ENCODE assay signal across 8 cellular contexts in the genomic region with DNA sequence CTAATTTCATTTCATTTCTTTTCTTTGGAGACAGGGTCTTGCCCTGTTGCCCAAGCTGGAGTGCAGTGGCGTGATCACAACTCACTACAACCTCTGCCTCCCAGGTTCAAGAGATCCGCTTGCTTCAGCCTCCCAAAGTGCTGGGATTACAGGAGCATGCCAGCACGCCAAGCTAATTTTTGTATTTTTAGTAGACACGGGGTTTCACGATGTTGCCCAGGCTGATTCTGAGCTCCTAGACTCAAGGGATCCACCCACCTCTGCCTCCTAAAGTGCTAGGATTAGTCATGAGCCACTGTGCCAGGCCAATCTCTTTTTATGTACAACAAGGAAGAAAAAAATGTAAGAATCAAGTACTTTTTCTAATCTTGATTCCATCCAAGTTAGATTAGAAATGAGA. TPM values are rescaled to one million over a fixed set of nuclear protein-coding genes. Genes with fewer than 3 reads are reported as not detected.
DNase-seq lines count a peak whose midpoint lies in the region; ATAC-seq and TF ChIP-seq lines count a peak whose summit lies in the region.

No MANE protein-coding gene starts in this region.

- DNase-seq in CD4-positive, CD25-positive, alpha-beta regulatory T cell = no peak
- DNase-seq in PC-9 (peak in 1 of 2 experiments; percentile 34), breast epithelium (ENCODE audit: low spot score in 2 of 2) (no peak), lung (ENCODE audit: low spot score) (peak; percentile 64), tibial nerve (ENCODE audit: low spot score in 2 of 2) (no peak)

- TF ChIP-seq CTCF in PC-9 (conservative IDR thresholded peaks at IDR 0.05) (no peak), breast epithelium (IDR thresholded peaks at IDR 0.05) (no peak), lung (IDR thresholded peaks at IDR 0.05; ENCODE audit: control extremely low read depth, extremely low read depth) (no peak), tibial nerve (IDR thresholded peaks at IDR 0.05) (no peak)

- no peaks in the 10 kb centered on the region for H3K27me3 Mint-ChIP-seq in CD4-positive, CD25-positive, alpha-beta regulatory T cell

- TF ChIP-seq POLR2A in breast epithelium (IDR thresholded peaks at IDR 0.05) (no peak), tibial nerve (IDR thresholded peaks at IDR 0.05) (no peak)

- WGBS in lung, 2 donors = 44 to 62% methylated on average over 5 of the region's 5 CpGs
- WGBS in tibial nerve, 2 donors = 12 to 13% methylated on average over 5 of the region's 5 CpGs

- peak overlapping the region; percentile 63 for H3K27ac ChIP-seq in CD4-positive, CD25-positive, alpha-beta regulatory T cell (ENCODE audit: insufficient read depth, low read length, poor library complexity, severe bottlenecking)
- H3K27ac ChIP-seq in PC-9 (no peak overlapping the region), breast epithelium (peak overlapping the region; percentile 77 to 82), lung (ENCODE audit: low read depth in 1 of 2, low read length in 1 of 2) (peak overlapping the region; percentile 63 to 93), tibial nerve (peak overlapping the region in 3 of 4 donors; percentile 62 to 94 (median 68))

- peak in 1 of 2 donors; percentile 33 for TF ChIP-seq EP300 in tibial nerve (IDR thresholded peaks at IDR 0.05)

- peaks cover 100% of the 10 kb centered on the region for H4K20me1 ChIP-seq in PC-9 (ENCODE audit: insufficient read depth)

- H3K4me2 ChIP-seq in PC-9 = 0 out of 2 replicates have a peak overlapping the region, but pooled peaks have one; percentile 1

- peak overlapping the region; percentile 60 to 84 (median 80) for H3K4me3 Mint-ChIP-seq in CD4-positive, CD25-positive, alpha-beta regulatory T cell

- no peak overlapping the region for H2AFZ ChIP-seq in PC-9

- no peaks in the 10 kb centered on the region for H3K9me3 Mint-ChIP-seq in CD4-positive, CD25-positive, alpha-beta regulatory T cell

- H3K36me3 Mint-ChIP-seq in CD4-positive, CD25-positive, alpha-beta regulatory T cell = peaks cover 29% of the 10 kb centered on the region

- H3F3A ChIP-seq in PC-9 (ENCODE audit: insufficient read depth, low read depth) = peaks cover 19% of the 10 kb centered on the region; the same call in 1 of the 2 replicates

- peak; percentile 64 to 74 for ATAC-seq in CD4-positive, CD25-positive, alpha-beta regulatory T cell (ENCODE audit: low read depth in 2 of 2)
- ATAC-seq in lung (ENCODE audit: insufficient read depth, low FRiP score) = peak; percentile 89
- ATAC-seq in HG02970 (IDR thresholded peaks at IDR 0.05; ENCODE audit: low FRiP score, unreplicated experiment) = no peak
- ATAC-seq in GM18502 (IDR thresholded peaks at IDR 0.05; ENCODE audit: poor library complexity, unreplicated experiment) = no peak
- no peak for ATAC-seq in GM18517 (IDR thresholded peaks at IDR 0.05; ENCODE audit: unreplicated experiment)

- peaks cover 24% of the 10 kb centered on the region for H3K36me3 ChIP-seq in CD4-positive, CD25-positive, alpha-beta regulatory T cell (ENCODE audit: control insufficient read depth, insufficient read depth, low read length)
- H3K36me3 ChIP-seq in PC-9 (ENCODE audit: low read depth) = peaks cover 36% of the 10 kb centered on the region
- no peaks in the 10 kb centered on the region for H3K36me3 ChIP-seq in breast epithelium
- H3K36me3 ChIP-seq in lung (ENCODE audit: control insufficient read depth in 2 of 2, insufficient read depth in 2 of 2, low read length in 2 of 2) = peaks cover 0 to 4% of the 10 kb centered on the region in 2 donors
- no peaks in the 10 kb centered on the region for H3K36me3 ChIP-seq in tibial nerve

- BruUV-seq in PC-9 (replicated peaks; lab: Mats Ljungman, UMichigan) = no TSS peak

- POLR2A ChIA-PET in PC-9 (lab: Charles Lee; ENCODE audit: unreplicated experiment) = interaction anchor here (0.6 to 0.7 kb wide), 4 partner anchors 11 to 392 kb away, joined by 3 to 9 read pairs (median 6); a partner anchor contains a TSS

- H3K4me3 ChIP-seq in CD4-positive, CD25-positive, alpha-beta regulatory T cell (ENCODE audit: low read depth, low read length) = peak overlapping the region; percentile 70
- H3K4me3 ChIP-seq in PC-9 (no peak overlapping the region), breast epithelium (peak overlapping the region in 2 of 3 donors; percentile 20 to 37), lung (no peak overlapping the region), tibial nerve (peak overlapping the region in 1 of 4 donors; percentile 11)

- no peaks in the 10 kb centered on the region for H3K9me3 ChIP-seq in CD4-positive, CD25-positive, alpha-beta regulatory T cell (ENCODE audit: control insufficient read depth in 2 of 2, low read length in 2 of 2)
- no peaks in the 10 kb centered on the region for H3K9me3 ChIP-seq in PC-9 (ENCODE audit: insufficient read depth, low read depth)
- no peaks in the 10 kb centered on the region for H3K9me3 ChIP-seq in breast epithelium
- H3K9me3 ChIP-seq in lung (ENCODE audit: control insufficient read depth in 2 of 2, insufficient read depth in 1 of 2, low read length in 1 of 2) = no peaks in the 10 kb centered on the region
- H3K9me3 ChIP-seq in tibial nerve = no peaks in the 10 kb centered on the region

- CTCF ChIA-PET in PC-9 (lab: Charles Lee) = no interaction called here

- H3K79me2 ChIP-seq in PC-9 (ENCODE audit: low read depth) = peaks cover 100% of the 10 kb centered on the region

- H3K27ac Mint-ChIP-seq in CD4-positive, CD25-positive, alpha-beta regulatory T cell = peak overlapping the region; percentile 77 to 92 (median 80)

- peaks cover 96% of the 10 kb centered on the region for H3K4me1 ChIP-seq in CD4-positive, CD25-positive, alpha-beta regulatory T cell (ENCODE audit: control insufficient read depth, insufficient read depth, low read length, poor library complexity, severe bottlenecking)
- H3K4me1 ChIP-seq in PC-9 (replicated peaks; ENCODE audit: insufficient read depth) (peaks cover 32% of the 10 kb centered on the region), breast epithelium (peaks cover 4 to 29% of the 10 kb centered on the region in 2 donors), lung (ENCODE audit: control insufficient read depth in 2 of 2, insufficient read depth in 2 of 2, low read length in 2 of 2) (peaks cover 15 to 29% of the 10 kb centered on the region in 2 donors), tibial nerve (peaks cover 13 to 99% (median 71%) of the 10 kb centered on the region in 4 donors)

- no peaks in the 10 kb centered on the region for H3K9me2 ChIP-seq in PC-9 (ENCODE audit: insufficient read depth)

- peaks cover 60 to 96% (median 80%) of the 10 kb centered on the region in 4 donors for H3K4me1 Mint-ChIP-seq in CD4-positive, CD25-positive, alpha-beta regulatory T cell

- no peaks in the 10 kb centered on the region for H3K27me3 ChIP-seq in CD4-positive, CD25-positive, alpha-beta regulatory T cell (ENCODE audit: control insufficient read depth, insufficient read depth, low read length)
- H3K27me3 ChIP-seq in PC-9 (ENCODE audit: insufficient read depth, low read depth) = no peaks in the 10 kb centered on the region
- no peaks in the 10 kb centered on the region for H3K27me3 ChIP-seq in breast epithelium
- H3K27me3 ChIP-seq in lung (ENCODE audit: control insufficient read depth, insufficient read depth) = no peaks in the 10 kb centered on the region
- no peaks in the 10 kb centered on the region for H3K27me3 ChIP-seq in tibial nerve

- intact Hi-C loops in PC-9 (cut with micrococcal nuclease; ENCODE audit: unreplicated experiment) = no loop called here
- intact Hi-C loops in breast epithelium (cut with DNase I; ENCODE audit: low total_unique reads) = no loop called here

RNA-seq across cellular contexts. Expression of a gene that starts 10.7 kb away (rescaled TPM):
- 360 TPM for total RNA-seq in CD4-positive, CD25-positive, alpha-beta regulatory T cell
- polyA plus RNA-seq in CD4-positive, CD25-positive, alpha-beta regulatory T cell = 100 to 1,000 TPM; 146 to 197 (median 177) TPM
- total RNA-seq in PC-9 (2021) (58.6 and 68.1 TPM in 2 replicates), breast epithelium (100 to 1,000 TPM in 2 of 3 donors, 10 to 100 TPM in 1; 88.2 to 184 (median 168) TPM), lung (100 to 1,000 TPM in 1 of 2 donors, 10 to 100 TPM in 1; 94.6 to 277 TPM), tibial nerve (100 to 1,000 TPM in 3 of 4 donors, 10 to 100 TPM in 1; 91.4 to 141 (median 132) TPM)
- polyA plus RNA-seq in lung = 10 to 100 TPM; 20.3 to 30.9 TPM

Comparison
In these comparisons a context has a peak if more than half of its experiments do, and no peak if none do; other contexts are left out.
1. ATAC-seq: peak in CD4-positive, CD25-positive, alpha-beta regulatory T cell (2 of 2) and lung (single experiment); none in HG02970 (single experiment), GM18502 (single experiment) and GM18517 (single experiment).
2. H3K4me3 ChIP-seq: peak in CD4-positive, CD25-positive, alpha-beta regulatory T cell (single experiment) and breast epithelium (2 of 3); none in PC-9 (single experiment) and lung (single experiment).